9 cellular contexts compared by ENCODE assay signal in the genomic region with DNA sequence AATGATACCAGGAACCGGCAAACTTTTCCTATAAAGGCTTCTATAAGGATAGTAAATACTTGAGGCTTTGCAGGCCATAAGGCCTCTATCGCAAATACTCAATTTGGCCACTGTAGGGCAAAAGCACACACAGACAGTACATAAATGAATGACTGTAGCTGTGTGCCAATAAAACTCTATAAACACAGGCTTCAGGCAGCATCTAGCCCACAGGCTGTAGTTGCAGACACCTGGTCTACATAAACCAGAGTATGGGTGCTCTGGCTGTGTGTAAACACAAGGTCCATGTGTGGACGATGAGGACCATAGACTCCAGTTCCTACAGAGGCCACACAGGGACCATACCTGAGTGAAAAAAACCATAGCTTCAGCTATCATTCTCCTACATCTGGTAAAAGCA. TPM values are rescaled to one million over a fixed set of nuclear protein-coding genes. Genes with fewer than 3 reads are reported as not detected.
DNase-seq lines count a peak whose midpoint lies in the region; ATAC-seq lines count a peak whose summit lies in the region.
"Had no signal": no experiment of that assay in that cellular context is flagged by ENCODE, and none has a peak within 500 bp of the region (broad histone marks: within the 10 kb centered on the region; RNA-seq: fewer than 3 reads in every experiment).

No MANE protein-coding gene starts in this region.

- peak overlapping the region; percentile 75 for H3K27ac ChIP-seq in substantia nigra (ENCODE audit: low read depth, low read length, poor library complexity, severe bottlenecking)

- peaks cover 58% of the 10 kb centered on the region for H3K36me3 Mint-ChIP-seq in activated T-helper 2 cell treated with anti-CD3 and anti-CD28 coated beads, Interferon-gamma antibody, Interleukin-2, Interleukin-4, amounts not matched to agents 10 μg/mL and 5 μg/mL and 100 μg/mL, durations not matched to agents 14 hours and 24 hours and 36 hours (ENCODE audit: low read depth)

- intact Hi-C loops in activated T-helper 2 cell treated with anti-CD3 and anti-CD28 coated beads, Interferon-gamma antibody, Interleukin-2, Interleukin-4, amounts not matched to agents 10 μg/mL and 5 μg/mL and 100 μg/mL, durations not matched to agents 14 hours and 24 hours and 36 hours (cut with micrococcal nuclease) = no loop called here
- intact Hi-C loops in left colon (cut with DNase I, micrococcal nuclease) = no loop called here

- H3K27ac Mint-ChIP-seq in activated T-helper 2 cell treated with anti-CD3 and anti-CD28 coated beads, Interferon-gamma antibody, Interleukin-2, Interleukin-4, amounts not matched to agents 10 μg/mL and 5 μg/mL and 100 μg/mL, durations not matched to agents 14 hours and 24 hours and 36 hours = peak overlapping the region; percentile 33

- H3K27me3 Mint-ChIP-seq in activated T-helper 2 cell treated with anti-CD3 and anti-CD28 coated beads, Interferon-gamma antibody, Interleukin-2, Interleukin-4, amounts not matched to agents 10 μg/mL and 5 μg/mL and 100 μg/mL, durations not matched to agents 14 hours and 24 hours and 36 hours (ENCODE audit: low read depth) = no peaks in the 10 kb centered on the region

- DNase-seq in NCI-H748 (lab: John Stamatoyannopoulos, UW; ENCODE audit: unreplicated experiment) = peak; percentile 15
- DNase-seq in NCI-H748 treated with DMSO at 0.1 percent for 48 hours (lab: John Stamatoyannopoulos, UW) = no peak
- no peak for DNase-seq in activated T-helper 2 cell treated with anti-CD3 and anti-CD28 coated beads, Interferon-gamma antibody, Interleukin-2, Interleukin-4, amounts not matched to agents 10 μg/mL and 5 μg/mL and 100 μg/mL, durations not matched to agents 14 hours and 24 hours and 36 hours (ENCODE audit: low spot score)
- peak in 1 of 2 donors; percentile 66 for DNase-seq in left colon
- no peak for DNase-seq in substantia nigra (lab: John Stamatoyannopoulos, UW)
- DNase-seq in NCI-H1930 (lab: John Stamatoyannopoulos, UW) = no peak
- DNase-seq: AML-193 had no signal

- no peak overlapping the region for H3K4me3 Mint-ChIP-seq in activated T-helper 2 cell treated with anti-CD3 and anti-CD28 coated beads, Interferon-gamma antibody, Interleukin-2, Interleukin-4, amounts not matched to agents 10 μg/mL and 5 μg/mL and 100 μg/mL, durations not matched to agents 14 hours and 24 hours and 36 hours (ENCODE audit: low read depth)

- ATAC-seq in left colon (peak; percentile 95), HG03045 (IDR thresholded peaks at IDR 0.05; ENCODE audit: unreplicated experiment) (no peak), HG03039 (IDR thresholded peaks at IDR 0.05; ENCODE audit: unreplicated experiment) (no peak)

- H3K9me3 Mint-ChIP-seq in activated T-helper 2 cell treated with anti-CD3 and anti-CD28 coated beads, Interferon-gamma antibody, Interleukin-2, Interleukin-4, amounts not matched to agents 10 μg/mL and 5 μg/mL and 100 μg/mL, durations not matched to agents 14 hours and 24 hours and 36 hours = no peaks in the 10 kb centered on the region

- peaks cover 40% of the 10 kb centered on the region for H3K4me1 Mint-ChIP-seq in activated T-helper 2 cell treated with anti-CD3 and anti-CD28 coated beads, Interferon-gamma antibody, Interleukin-2, Interleukin-4, amounts not matched to agents 10 μg/mL and 5 μg/mL and 100 μg/mL, durations not matched to agents 14 hours and 24 hours and 36 hours (ENCODE audit: low read depth)

RNA-seq across cellular contexts. Expression of a gene that starts 52.2 kb away (rescaled TPM):
- 45.7 and 46.7 TPM in 2 replicates for total RNA-seq in activated T-helper 2 cell treated with anti-CD3 and anti-CD28 coated beads, Interferon-gamma antibody, Interleukin-2, Interleukin-4, amounts not matched to agents 10 μg/mL and 5 μg/mL and 100 μg/mL, durations not matched to agents 14 hours and 24 hours and 36 hours
- 10 to 100 TPM; 42.8 to 48.4 TPM for total RNA-seq in left colon
